8 cellular contexts compared by ENCODE assay signal in genomic region chr9:26643826-26644225, GRCh38.
"Had no signal": no experiment of that assay in that cellular context is flagged by ENCODE, and none has a peak within 500 bp of the region (broad histone marks: within the 10 kb centered on the region; RNA-seq: fewer than 3 reads in every experiment).

No MANE protein-coding gene starts in this region.

- H3K4me3 ChIP-seq: GM12878 had no signal

- ATAC-seq: GM12878 had no signal

- DNase-seq: GDM1, GF-D8 had no signal

- FAIRE-seq: G401.6, GM12878, GM12891, GM12892, GM18507, GM19239 had no signal
